ENCODE assay signal across 19 cellular contexts in the genomic region with DNA sequence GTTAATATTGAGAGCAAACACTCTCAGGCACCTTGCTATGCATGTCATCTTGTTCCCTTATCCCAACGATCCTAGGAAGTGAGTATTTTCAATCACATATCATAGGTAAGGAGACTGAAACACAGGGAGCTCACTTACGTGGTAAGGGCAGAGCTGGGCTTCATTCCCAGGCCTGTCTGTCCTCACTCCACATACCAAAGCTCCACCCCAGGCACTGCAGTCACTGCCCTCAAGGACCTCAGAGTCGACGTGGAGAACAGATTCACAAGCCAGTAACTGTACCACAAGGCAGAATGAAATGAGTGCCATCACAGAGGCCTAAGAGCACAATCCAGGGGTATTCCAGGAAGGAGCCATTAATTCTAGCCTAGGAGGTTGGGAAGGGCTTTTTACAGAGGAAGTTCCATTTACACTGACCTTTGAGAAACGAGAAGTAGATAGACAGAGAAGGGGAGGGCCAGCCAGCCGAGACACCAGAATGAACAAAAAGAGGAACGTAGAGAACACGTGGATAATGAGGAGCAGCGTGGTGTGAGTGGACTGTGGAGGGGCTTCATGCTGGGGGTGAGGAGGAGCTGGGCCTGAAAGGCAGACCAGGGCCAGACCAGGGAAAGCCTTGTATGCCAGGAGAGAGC. TPM values are rescaled to one million over a fixed set of nuclear protein-coding genes. Genes with fewer than 3 reads are reported as not detected.
DNase-seq lines count a peak whose midpoint lies in the region; ATAC-seq and TF ChIP-seq lines count a peak whose summit lies in the region.
"Had no signal": no experiment of that assay in that cellular context is flagged by ENCODE, and none has a peak within 500 bp of the region (broad histone marks: within the 10 kb centered on the region; RNA-seq: fewer than 3 reads in every experiment).

No MANE protein-coding gene starts in this region.

- H3K9ac ChIP-seq in IMR-90 (ENCODE audit: low read depth, low read length): no peak overlapping the region
- H3K9ac ChIP-seq: BLaER1 treated with 17β-estradiol and CSF1 and Interleukin-3, amounts not matched to agents 10 nM and 100 nM had no signal

- DNase-seq in IMR-90 (no peak), OCI-M1 (lab: John Stamatoyannopoulos, UW) (peak; percentile 79), left ventricle myocardium superior (peak; percentile 59), osteoblast (ENCODE audit: insufficient read length, low spot score, missing footprints) (no peak), omental fat pad (ENCODE audit: low spot score) (no peak), DMS153 (lab: John Stamatoyannopoulos, UW) (no peak), dedifferentiated amniotic fluid mesenchymal stem cell (ENCODE audit: extremely low spot score) (no peak)
- DNase-seq in activated CD8-positive, alpha-beta memory T cell treated with anti-CD3 and anti-CD28 coated beads for 24 hours: no peak
- DNase-seq: activated CD4-positive, alpha-beta T cell treated with anti-CD3 and anti-CD28 coated beads, Interleukin-2, amount 50 U/mL, for 48 hours; cortex of kidney; esophagus squamous epithelium; NCI-H146; NCI-H510A treated with DMSO at 0.1 percent for 48 hours; posterior cingulate gyrus; stimulated activated CD4-positive, alpha-beta T cell treated with anti-CD3 and anti-CD28 coated beads, Interleukin-1b, Interleukin-23, amount 100 ng/mL, for 48 hours had no signal

- POLR2A ChIA-PET in IMR-90 (lab: Charles Lee; ENCODE audit: unreplicated experiment): no interaction called here

- peak overlapping the region; percentile 48 for H3K18ac ChIP-seq in IMR-90 (ENCODE audit: low read depth, low read length)

- H3K4me1 ChIP-seq in IMR-90 (ENCODE audit: control insufficient read depth, insufficient read depth, low read length) (peaks cover 15% of the 10 kb centered on the region), osteoblast (ENCODE audit: insufficient read depth, low read length) (peaks cover 9% of the 10 kb centered on the region)

- H3K4me2 ChIP-seq in IMR-90 (ENCODE audit: low read depth, low read length): no peak overlapping the region
- H3K4me2 ChIP-seq in osteoblast (ENCODE audit: insufficient read depth, low read length): no peak overlapping the region

- H3K36me3 ChIP-seq in IMR-90 (ENCODE audit: control insufficient read depth, insufficient read depth, low read length): no peaks in the 10 kb centered on the region
- no peaks in the 10 kb centered on the region for H3K36me3 ChIP-seq in osteoblast (ENCODE audit: insufficient read depth, low read length)
- H3K36me3 ChIP-seq: BLaER1 treated with 17β-estradiol and CSF1 and Interleukin-3, amounts not matched to agents 10 nM and 100 nM; esophagus squamous epithelium had no signal

- in situ Hi-C loops in IMR-90 (cut with MboI; ENCODE audit: low sequenced_read_pairs): no loop called here

- peak overlapping the region; percentile 64 for H4K5ac ChIP-seq in IMR-90 (ENCODE audit: low read depth, low read length)

- H3K27ac ChIP-seq in IMR-90 (ENCODE audit: insufficient read depth, low read length) (no peak overlapping the region), osteoblast (ENCODE audit: low read depth, low read length) (no peak overlapping the region)
- H3K27ac ChIP-seq: esophagus squamous epithelium had no signal

- H4K91ac ChIP-seq in IMR-90 (ENCODE audit: insufficient read depth, low read depth, low read length): peak overlapping the region; percentile 70

- H3K4ac ChIP-seq in IMR-90 (ENCODE audit: low read depth, low read length): peak overlapping the region; percentile 68

- H2BK20ac ChIP-seq in IMR-90 (ENCODE audit: low read depth, low read length): peak overlapping the region; percentile 63

- H2AK5ac ChIP-seq in IMR-90 (ENCODE audit: low read depth, low read length): peak overlapping the region; percentile 94; the same call in 1 of the 2 replicates

- H3K27me3 ChIP-seq in IMR-90 (ENCODE audit: control insufficient read depth, insufficient read depth, low read length) (no peaks in the 10 kb centered on the region), osteoblast (ENCODE audit: insufficient read depth, low read length) (no peaks in the 10 kb centered on the region)
- H3K27me3 ChIP-seq: BLaER1 treated with 17β-estradiol and CSF1 and Interleukin-3, amounts not matched to agents 10 nM and 100 nM; esophagus squamous epithelium had no signal

- peaks cover 4% of the 10 kb centered on the region for H3K9me3 ChIP-seq in IMR-90 (ENCODE audit: control insufficient read depth, insufficient read depth, low read length)
- no peaks in the 10 kb centered on the region for H3K9me3 ChIP-seq in osteoblast (ENCODE audit: low read depth, low read length)

- ATAC-seq in IMR-90 (ENCODE audit: low read depth) (no peak), left ventricle myocardium superior (peak; percentile 96), omental fat pad (ENCODE audit: low FRiP score) (no peak)

- peaks cover 17% of the 10 kb centered on the region for H3K9me1 ChIP-seq in IMR-90 (ENCODE audit: insufficient read depth, low read length)

- CTCF ChIA-PET in IMR-90 (lab: Yijun Ruan, JAX): no interaction called here

- H3K79me1 ChIP-seq in IMR-90 (ENCODE audit: low read depth in 1 of 2, low read length in 2 of 2): no peaks in the 10 kb centered on the region; a peak in 1 of 4 replicates

- TF ChIP-seq RAD21 in IMR-90 (IDR thresholded peaks at IDR 0.05; ENCODE audit: low read length): no peak

- TF ChIP-seq CTCF in IMR-90 (conservative IDR thresholded peaks at IDR 0.05; ENCODE audit: low read depth, low read length) (no peak), osteoblast (IDR thresholded peaks at IDR 0.05; ENCODE audit: extremely low read depth, low read depth, low read length) (no peak), omental fat pad (IDR thresholded peaks at IDR 0.05) (no peak)

- H3K4me3 ChIP-seq in IMR-90 (ENCODE audit: insufficient read depth, low read depth, low read length) (no peak overlapping the region), osteoblast (ENCODE audit: insufficient read depth, low read length) (no peak overlapping the region)
- H3K4me3 ChIP-seq: BLaER1 treated with 17β-estradiol and CSF1 and Interleukin-3, amounts not matched to agents 10 nM and 100 nM; esophagus squamous epithelium had no signal

- H2BK15ac ChIP-seq in IMR-90 (ENCODE audit: low read depth, low read length): peak overlapping the region; percentile 10; the same call in 1 of the 3 replicates

- peak overlapping the region; percentile 29; the same call in 1 of the 2 replicates for H3K14ac ChIP-seq in IMR-90 (replicated peaks; ENCODE audit: low read depth, low read length)

- H2BK120ac ChIP-seq in IMR-90 (ENCODE audit: low read depth, low read length): peak overlapping the region; percentile 65

- H3K23ac ChIP-seq in IMR-90 (ENCODE audit: low read depth, low read length): no peak overlapping the region

- intact Hi-C loops in IMR-90 (cut with micrococcal nuclease) (no loop called here), left ventricle myocardium superior (cut with micrococcal nuclease) (no loop called here)

- no peaks in the 10 kb centered on the region for H3K79me2 ChIP-seq in osteoblast (ENCODE audit: insufficient read depth, low read length)

- H2BK5ac ChIP-seq in IMR-90 (ENCODE audit: low read depth, low read length, poor library complexity, severe bottlenecking): peak overlapping the region; percentile 28

- no peak for TF ChIP-seq POLR2A in IMR-90 (IDR thresholded peaks at IDR 0.05; ENCODE audit: low read depth, low read length)

- H3K56ac ChIP-seq in IMR-90 (ENCODE audit: extremely low read depth, insufficient read depth, low read length): no peak overlapping the region

- WGBS in IMR-90 (ENCODE audit: extremely low coverage in 2 of 2, insufficient read length in 1 of 2), 2 experiments: 94% methylated on average over 5 of the region's 9 CpGs; no CpG with 5 or more reads in 1 of the 2 experiments

- peak overlapping the region; percentile 29 to 51; a peak in 2 of 4 replicates for H4K8ac ChIP-seq in IMR-90 (ENCODE audit: low read depth in 2 of 2, low read length in 2 of 2)

- H2AFZ ChIP-seq in IMR-90 (replicated peaks; ENCODE audit: low read length, poor library complexity): peak overlapping the region; percentile 11
- peak overlapping the region; percentile 57 for H2AFZ ChIP-seq in osteoblast (ENCODE audit: low read length)

- dilution Hi-C loops in IMR-90 (cut with HindIII; ENCODE audit: low sequenced_read_pairs, unreplicated experiment): no loop called here

- H4K20me1 ChIP-seq in IMR-90 (ENCODE audit: insufficient read depth, low read length) (no peaks in the 10 kb centered on the region), osteoblast (ENCODE audit: insufficient read depth, low read length) (no peaks in the 10 kb centered on the region)
- H4K20me1 ChIP-seq: BLaER1 treated with 17β-estradiol and CSF1 and Interleukin-3, amounts not matched to agents 10 nM and 100 nM had no signal

- H2AK9ac ChIP-seq in IMR-90 (replicated peaks; ENCODE audit: low read depth, low read length, poor library complexity): peak overlapping the region; percentile 4

- BruUV-seq in IMR-90 (replicated peaks; lab: Mats Ljungman, UMichigan): no TSS peak

TF ChIP-seq in IMR-90, 13 proteins besides CTCF, POLR2A, EP300 and RAD21:
- TF ChIP-seq MAFK (IDR thresholded peaks at IDR 0.05; ENCODE audit: low read depth, low read length): no peak
TF ChIP-seq in IMR-90: peak in this region for 0.

RNA-seq across cellular contexts. Expression of gene KIAA2012, which starts 48.6 kb away (rescaled TPM):
- total RNA-seq in IMR-90 (2012; rRNA removed) (under 0.01 TPM in 2 replicates), left ventricle myocardium superior (not detected), osteoblast (under 0.01 TPM in 1 of 2 replicates, not detected in the other), omental fat pad (under 1 TPM in 2 of 4 donors, not detected in 2; 0.06 to 0.09 TPM)
- polyA plus RNA-seq in IMR-90 (2012; rRNA removed): 0.04 and 0.09 TPM in 2 replicates
- 0.04 and 0.05 TPM in 2 replicates for polyA plus RNA-seq in IMR-90 (2012; cell fraction: cytosol; rRNA removed)
- 0.61 and 1.0 TPM in 2 replicates for polyA plus RNA-seq in IMR-90 (2012; cell fraction: nucleus; rRNA removed; ENCODE audit: low replicate concordance)
- total RNA-seq: esophagus squamous epithelium; lung microvascular endothelial cell; T-helper 2 cell treated with Interferon-gamma antibody and Interleukin-4, amounts not matched to agents 100 ng/mL and 5 ng/mL, for 36 hours; ureter had no signal

Comparison
In these comparisons a context has a peak if more than half of its experiments do, and no peak if none do; other contexts are left out.
1. DNase-seq: peak in OCI-M1 (single experiment) and left ventricle myocardium superior (single experiment); none in IMR-90 (single experiment), osteoblast (single experiment), omental fat pad (single experiment), DMS153 (single experiment), activated CD8-positive, alpha-beta memory T cell treated with anti-CD3 and anti-CD28 coated beads for 24 hours (single experiment) and dedifferentiated amniotic fluid mesenchymal stem cell (single experiment).